Comparison of ENCODE assay signal across 8 cellular contexts in the genomic region with DNA sequence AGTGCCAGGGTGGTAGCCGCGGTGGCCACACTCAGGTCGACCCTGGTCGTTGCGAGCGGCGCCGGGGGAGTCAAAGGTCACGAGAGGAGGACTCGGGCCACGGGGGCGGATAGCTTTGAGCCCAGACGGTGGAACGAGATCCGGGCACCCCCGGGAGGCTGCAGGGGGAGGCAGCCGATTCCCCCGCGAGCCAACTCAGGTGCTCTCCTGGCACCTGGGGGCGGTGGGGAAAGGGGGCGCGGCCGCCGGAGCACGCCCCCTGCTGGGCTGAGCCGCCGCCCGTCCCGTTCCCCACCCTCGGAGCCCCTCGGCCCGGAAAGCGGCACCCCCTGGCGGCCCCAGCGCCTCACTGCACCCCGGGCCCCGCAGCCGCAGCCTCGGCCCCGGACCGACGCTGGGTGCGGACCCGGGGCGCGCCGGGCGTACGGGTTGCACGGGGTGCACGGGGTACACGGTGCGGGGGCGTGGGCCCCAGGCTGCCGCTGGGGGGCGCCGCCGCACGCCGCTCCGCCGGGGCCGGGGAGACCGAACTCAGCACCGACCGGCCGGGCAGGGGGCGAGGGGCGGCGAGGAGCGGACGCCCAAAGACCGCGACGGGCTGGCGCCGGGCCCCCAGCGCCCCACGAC. TPM values are rescaled to one million over a fixed set of nuclear protein-coding genes. Genes with fewer than 3 reads are reported as not detected.
DNase-seq lines count a peak whose midpoint lies in the region; ATAC-seq and TF ChIP-seq lines count a peak whose summit lies in the region.

No MANE protein-coding gene starts in this region.

- H3K36me3 Mint-ChIP-seq in activated naive CD8-positive, alpha-beta T cell treated with anti-CD3 and anti-CD28 coated beads, Interleukin-2, amount 10 ng/mL, durations not matched to agents 7 days and 5 days = peaks cover 2% of the 10 kb centered on the region
- H3K36me3 Mint-ChIP-seq in type B pancreatic cell = no peaks in the 10 kb centered on the region

- H3K4me1 ChIP-seq in heart left ventricle = peaks cover 0 to 33% (median 14%) of the 10 kb centered on the region in 12 donors

- intact Hi-C loops in heart left ventricle (cut with DNase I) (loop anchor here in 6 of 10 donors (1.0 to 5.0 kb wide), 4 partner anchors 14 to 74 kb away; no protein-coding TSS in a partner anchor), posterior cingulate gyrus (cut with DNase I) (no loop called here)

- H3K27me3 ChIP-seq in HL-60 (ENCODE audit: insufficient read depth, poor library complexity, severe bottlenecking) = peaks cover 5% of the 10 kb centered on the region
- H3K27me3 ChIP-seq in heart left ventricle = no peaks in the 10 kb centered on the region

- DNase-seq in Ammon's horn (ENCODE audit: low spot score) (peak; percentile 66), HL-60 (ENCODE audit: low read depth in 1 of 2, low spot score in 1 of 2) (peak in 1 of 2 experiments; percentile 61), heart left ventricle (peak; percentile 67 to 88 (median 73)), posterior cingulate gyrus (peak; percentile 41 to 95 (median 68)), type B pancreatic cell (ENCODE audit: extremely low spot score, unreplicated experiment) (peak; percentile 88)
- DNase-seq in activated naive CD8-positive, alpha-beta T cell treated with anti-CD3 and anti-CD28 coated beads, Interleukin-2, amount 10 ng/mL, durations not matched to agents 7 days and 5 days = peak; percentile 93

- TF ChIP-seq POLR2A in heart left ventricle (IDR thresholded peaks at IDR 0.05) = no peak

- ATAC-seq in GM19025 (IDR thresholded peaks at IDR 0.05; ENCODE audit: low read depth, unreplicated experiment) (peak; percentile 49), SK-N-SH treated with all-trans-retinoic acid at 6 μM for 48 hours (peak; percentile 52), heart left ventricle (peak in 3 of 4 donors; percentile 20 to 52 (median 37))
- peak; percentile 34 for ATAC-seq in activated naive CD8-positive, alpha-beta T cell treated with anti-CD3 and anti-CD28 coated beads, Interleukin-2, amount 10 ng/mL, durations not matched to agents 7 days and 5 days (ENCODE audit: low read depth)

- TF ChIP-seq CTCF in HL-60 (IDR thresholded peaks at IDR 0.05; ENCODE audit: insufficient read depth, low read length) (peak; percentile 34), heart left ventricle (IDR thresholded peaks at IDR 0.05) (peak; percentile 80 to 99 (median 94)), type B pancreatic cell (conservative IDR thresholded peaks at IDR 0.05) (peak; percentile 95)

- H3K36me3 ChIP-seq in heart left ventricle = no peaks in the 10 kb centered on the region

- 1 to 2% (median 1%) methylated on average over 17 to 79 of the region's 79 CpGs for WGBS in heart left ventricle, 4 donors

- peak overlapping the region; percentile 59 for H3K4me3 ChIP-seq in HL-60 (replicated peaks; ENCODE audit: insufficient read depth, low read length)
- peak overlapping the region; percentile 31 to 73 (median 58) for H3K4me3 ChIP-seq in heart left ventricle

- H3K9me3 ChIP-seq in heart left ventricle = no peaks in the 10 kb centered on the region

- peak overlapping the region; percentile 67 for H3K27ac Mint-ChIP-seq in activated naive CD8-positive, alpha-beta T cell treated with anti-CD3 and anti-CD28 coated beads, Interleukin-2, amount 10 ng/mL, durations not matched to agents 7 days and 5 days
- H3K27ac Mint-ChIP-seq in type B pancreatic cell = peak overlapping the region; percentile 78

- peaks cover 9% of the 10 kb centered on the region for H3K4me1 Mint-ChIP-seq in activated naive CD8-positive, alpha-beta T cell treated with anti-CD3 and anti-CD28 coated beads, Interleukin-2, amount 10 ng/mL, durations not matched to agents 7 days and 5 days
- H3K4me1 Mint-ChIP-seq in type B pancreatic cell (ENCODE audit: unreplicated experiment) = peaks cover 21% of the 10 kb centered on the region

- POLR2A ChIA-PET in activated naive CD8-positive, alpha-beta T cell treated with anti-CD3 and anti-CD28 coated beads, Interleukin-2, amount 10 ng/mL, durations not matched to agents 7 days and 5 days (lab: Charles Lee) = interaction anchor here (0.6 to 1.3 kb wide), 5 partner anchors 14 to 169 kb away, joined by 3 to 7 read pairs (median 4); a partner anchor contains a TSS

- H3K9me3 Mint-ChIP-seq in activated naive CD8-positive, alpha-beta T cell treated with anti-CD3 and anti-CD28 coated beads, Interleukin-2, amount 10 ng/mL, durations not matched to agents 7 days and 5 days = no peaks in the 10 kb centered on the region
- no peaks in the 10 kb centered on the region for H3K9me3 Mint-ChIP-seq in type B pancreatic cell

- H3K27me3 Mint-ChIP-seq in activated naive CD8-positive, alpha-beta T cell treated with anti-CD3 and anti-CD28 coated beads, Interleukin-2, amount 10 ng/mL, durations not matched to agents 7 days and 5 days = peaks cover 5% of the 10 kb centered on the region
- H3K27me3 Mint-ChIP-seq in type B pancreatic cell = no peaks in the 10 kb centered on the region

- H3K27ac ChIP-seq in HL-60 (replicated peaks) (no peak overlapping the region), heart left ventricle (peak overlapping the region in 4 of 12 donors; percentile 46 to 74 (median 60))

- H3K4me3 Mint-ChIP-seq in activated naive CD8-positive, alpha-beta T cell treated with anti-CD3 and anti-CD28 coated beads, Interleukin-2, amount 10 ng/mL, durations not matched to agents 7 days and 5 days = peak overlapping the region; percentile 82
- peak overlapping the region; percentile 92 for H3K4me3 Mint-ChIP-seq in type B pancreatic cell

TF ChIP-seq in SK-N-SH treated with all-trans-retinoic acid at 6 μM for 48 hours, 23 proteins besides CTCF, POLR2A, EP300 and RAD21 (continues in another document):
- no peak for TF ChIP-seq ARNTL (CRISPR knock-in tag; IDR thresholded peaks at IDR 0.05; ENCODE audit: borderline replicate concordance, low read depth)
- TF ChIP-seq TCF4 (CRISPR knock-in tag; IDR thresholded peaks at IDR 0.05; ENCODE audit: borderline replicate concordance) = no peak
- TF ChIP-seq CSDC2 (CRISPR knock-in tag; IDR thresholded peaks at IDR 0.05) = no peak
- TF ChIP-seq, protein P1, sequence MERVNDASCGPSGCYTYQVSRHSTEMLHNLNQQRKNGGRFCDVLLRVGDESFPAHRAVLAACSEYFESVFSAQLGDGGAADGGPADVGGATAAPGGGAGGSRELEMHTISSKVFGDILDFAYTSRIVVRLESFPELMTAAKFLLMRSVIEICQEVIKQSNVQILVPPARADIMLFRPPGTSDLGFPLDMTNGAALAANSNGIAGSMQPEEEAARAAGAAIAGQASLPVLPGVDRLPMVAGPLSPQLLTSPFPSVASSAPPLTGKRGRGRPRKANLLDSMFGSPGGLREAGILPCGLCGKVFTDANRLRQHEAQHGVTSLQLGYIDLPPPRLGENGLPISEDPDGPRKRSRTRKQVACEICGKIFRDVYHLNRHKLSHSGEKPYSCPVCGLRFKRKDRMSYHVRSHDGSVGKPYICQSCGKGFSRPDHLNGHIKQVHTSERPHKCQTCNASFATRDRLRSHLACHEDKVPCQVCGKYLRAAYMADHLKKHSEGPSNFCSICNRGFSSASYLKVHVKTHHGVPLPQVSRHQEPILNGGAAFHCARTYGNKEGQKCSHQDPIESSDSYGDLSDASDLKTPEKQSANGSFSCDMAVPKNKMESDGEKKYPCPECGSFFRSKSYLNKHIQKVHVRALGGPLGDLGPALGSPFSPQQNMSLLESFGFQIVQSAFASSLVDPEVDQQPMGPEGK (CRISPR knock-in tag; IDR thresholded peaks at IDR 0.05; ENCODE audit: borderline replicate concordance) = no peak
- TF ChIP-seq RARB (CRISPR knock-in tag; IDR thresholded peaks at IDR 0.05) = no peak
- no peak for TF ChIP-seq PPARA (CRISPR knock-in tag; IDR thresholded peaks at IDR 0.05; ENCODE audit: borderline replicate concordance)

RNA-seq across cellular contexts. Expression of a gene that starts 0.5 kb away (rescaled TPM):
- under 1 TPM; 0.42 to 0.54 TPM for total RNA-seq in activated naive CD8-positive, alpha-beta T cell treated with anti-CD3 and anti-CD28 coated beads, Interleukin-2, amount 10 ng/mL, durations not matched to agents 7 days and 5 days
- total RNA-seq in heart left ventricle = 1 to 10 TPM in 1 of 9 donors, under 1 TPM in 5, not detected in 3; 0.16 to 1.1 (median 0.35) TPM
- under 1 TPM; 0.42 to 0.50 TPM for polyA plus RNA-seq in heart left ventricle
- total RNA-seq in type B pancreatic cell (ENCODE audit: low replicate concordance) = 2.1 and 6.3 TPM in 2 replicates

RNA-seq across cellular contexts. Expression of a gene that starts 4.2 kb away (rescaled TPM):
- 100 to 1,000 TPM; 157 to 159 TPM for total RNA-seq in activated naive CD8-positive, alpha-beta T cell treated with anti-CD3 and anti-CD28 coated beads, Interleukin-2, amount 10 ng/mL, durations not matched to agents 7 days and 5 days
- total RNA-seq in heart left ventricle (10 to 100 TPM; 41.8 to 55.5 (median 49.0) TPM), type B pancreatic cell (ENCODE audit: low replicate concordance) (45.3 and 57.6 TPM in 2 replicates)
- 10 to 100 TPM; 42.2 to 47.0 TPM for polyA plus RNA-seq in heart left ventricle

RNA-seq across cellular contexts. Expression of a gene that starts 19.2 kb away (rescaled TPM):
- 1 to 10 TPM; 3.5 to 5.9 TPM for total RNA-seq in activated naive CD8-positive, alpha-beta T cell treated with anti-CD3 and anti-CD28 coated beads, Interleukin-2, amount 10 ng/mL, durations not matched to agents 7 days and 5 days
- total RNA-seq in heart left ventricle = under 1 TPM in 5 of 9 donors, not detected in 4; 0.27 to 0.77 (median 0.39) TPM
- under 1 TPM; 0.61 to 0.78 TPM for polyA plus RNA-seq in heart left ventricle
- 1.4 and 2.8 TPM in 2 replicates for total RNA-seq in type B pancreatic cell (ENCODE audit: low replicate concordance)

RNA-seq across cellular contexts. Expression of a gene that starts 46.9 kb away (rescaled TPM):
- total RNA-seq in activated naive CD8-positive, alpha-beta T cell treated with anti-CD3 and anti-CD28 coated beads, Interleukin-2, amount 10 ng/mL, durations not matched to agents 7 days and 5 days = 10 to 100 TPM; 84.4 to 93.6 TPM
- 10 to 100 TPM in 8 of 9 donors, 1 to 10 TPM in 1; 9.6 to 26.8 (median 12.4) TPM for total RNA-seq in heart left ventricle
- 10 to 100 TPM; 17.7 to 28.4 TPM for polyA plus RNA-seq in heart left ventricle
- 31.4 and 33.8 TPM in 2 replicates for total RNA-seq in type B pancreatic cell (ENCODE audit: low replicate concordance)

RNA-seq across cellular contexts. Expression of a gene that starts 53.6 kb away (rescaled TPM):
- total RNA-seq in activated naive CD8-positive, alpha-beta T cell treated with anti-CD3 and anti-CD28 coated beads, Interleukin-2, amount 10 ng/mL, durations not matched to agents 7 days and 5 days = 10 to 100 TPM; 48.5 to 49.0 TPM
- total RNA-seq in heart left ventricle (10 to 100 TPM; 15.8 to 30.3 (median 21.5) TPM), type B pancreatic cell (ENCODE audit: low replicate concordance) (27.5 and 36.6 TPM in 2 replicates)
- 10 to 100 TPM; 14.6 to 24.5 TPM for polyA plus RNA-seq in heart left ventricle

Comparison
In these comparisons a context has a peak if more than half of its experiments do, and no peak if none do; other contexts are left out.
1. CTCF ChIP-seq: peak in every context shown above with its lines; median percentile 95 in type B pancreatic cell; 94 in heart left ventricle; 34 in HL-60.